8 cellular contexts compared by ENCODE assay signal in genomic region chr6:12009180-12009748, GRCh38. TPM values are rescaled to one million over a fixed set of nuclear protein-coding genes. Genes with fewer than 3 reads are reported as not detected.
DNase-seq lines count a peak whose midpoint lies in the region; ATAC-seq and TF ChIP-seq lines count a peak whose summit lies in the region.

No MANE protein-coding gene starts in this region.

- no peaks in the 10 kb centered on the region for H4K20me1 ChIP-seq in Karpas-422 (ENCODE audit: insufficient read depth, low read depth, low read length)

- no peaks in the 10 kb centered on the region for H3K9me2 ChIP-seq in Karpas-422 (replicated peaks; ENCODE audit: insufficient read depth, low read length)

- peak overlapping the region; percentile 84 for H3K9ac ChIP-seq in Karpas-422 (ENCODE audit: low read length)
- H3K9ac ChIP-seq in colonic mucosa (ENCODE audit: low read depth in 2 of 2, low read length in 2 of 2): peak overlapping the region; percentile 76 to 97

- peaks cover 17% of the 10 kb centered on the region for H3K79me2 ChIP-seq in Karpas-422 (ENCODE audit: low read length)

- H3K27ac Mint-ChIP-seq in nephron: peak overlapping the region; percentile 95 to 100 (median 99)

- no peaks in the 10 kb centered on the region for H3K27me3 ChIP-seq in Karpas-422 (ENCODE audit: low read length)
- H3K27me3 ChIP-seq in colonic mucosa: no peaks in the 10 kb centered on the region

- H3K27ac ChIP-seq in C4-2B (peak overlapping the region; percentile 92), Karpas-422 (ENCODE audit: low read length) (peak overlapping the region; percentile 59), colonic mucosa (peak overlapping the region; percentile 96)

- H3K36me3 ChIP-seq in Karpas-422 (ENCODE audit: insufficient read depth, low read length): 0 out of 2 replicates have a peak, but pooled peaks cover 3% of the 10 kb centered on the region
- no peaks in the 10 kb centered on the region for H3K36me3 ChIP-seq in colonic mucosa

- H3K4me1 ChIP-seq in Karpas-422 (ENCODE audit: low read length) (peaks cover 33% of the 10 kb centered on the region), colonic mucosa (no peaks in the 10 kb centered on the region)

- DNase-seq in Karpas-422: no peak
- DNase-seq in colonic mucosa: no peak
- no peak for DNase-seq in MV-4-11 (lab: John Stamatoyannopoulos, UW)
- DNase-seq in A172 (ENCODE audit: low spot score): no peak
- DNase-seq in stimulated activated CD4-positive, alpha-beta T cell treated with anti-CD3 and anti-CD28 coated beads, Interleukin-2, amount 100 ng/mL, for 24 hours: no peak

- H3K4me3 ChIP-seq in Karpas-422 (ENCODE audit: low read length) (peak overlapping the region; percentile 87), colonic mucosa (peak overlapping the region; percentile 37)

- no peaks in the 10 kb centered on the region for H3K9me3 ChIP-seq in Karpas-422 (ENCODE audit: low read length)
- H3K9me3 ChIP-seq in colonic mucosa: no peaks in the 10 kb centered on the region

- no peaks in the 10 kb centered on the region for H3K9me3 Mint-ChIP-seq in nephron

- peak overlapping the region; percentile 74 for H2AFZ ChIP-seq in Karpas-422 (ENCODE audit: low read length)

- no peaks in the 10 kb centered on the region for H3K27me3 Mint-ChIP-seq in nephron (ENCODE audit: low read depth)

- intact Hi-C loops in colonic mucosa (cut with DNase I): loop anchor here (5.0 to 10.0 kb wide), 3 partner anchors 87 to 314 kb away; no protein-coding TSS in a partner anchor

- H3K4me1 Mint-ChIP-seq in nephron: peaks cover 37% of the 10 kb centered on the region

- no peak for ATAC-seq in GM21717 (IDR thresholded peaks at IDR 0.05; ENCODE audit: unreplicated experiment)

- H3K4me3 Mint-ChIP-seq in nephron: peak overlapping the region; percentile 87 to 94 (median 93)

- peak overlapping the region; percentile 97 for H3K4me2 ChIP-seq in Karpas-422 (ENCODE audit: low read depth, low read length, poor library complexity, severe bottlenecking)

- H3K36me3 Mint-ChIP-seq in nephron (ENCODE audit: low read depth): peaks cover under 1% of the 10 kb centered on the region

- no peak for TF ChIP-seq CTCF in C4-2B (conservative IDR thresholded peaks at IDR 0.05)
- TF ChIP-seq CTCF in colonic mucosa (IDR thresholded peaks at IDR 0.05): no peak
- no peak for TF ChIP-seq CTCF in nephron (IDR thresholded peaks at IDR 0.05; ENCODE audit: unreplicated experiment in 3 of 3)

RNA-seq across cellular contexts. Expression of gene HIVEP1, which starts 2.8 kb away (rescaled TPM):
- 23.4 and 40.8 TPM in 2 replicates for total RNA-seq in Karpas-422 (2014; rRNA removed; shearing (Covaris generic); ENCODE audit: low replicate concordance)
- total RNA-seq in colonic mucosa: 10 to 100 TPM; 22.2 to 27.9 TPM
- 18.9 and 32.2 TPM in 2 replicates for total RNA-seq in A172 (2014; rRNA removed; shearing (Covaris generic))
